4 cellular contexts compared by ENCODE assay signal in genomic region chr1:202862672-202863560, GRCh38.
TF ChIP-seq lines count a peak whose summit lies in the region.

No MANE protein-coding gene starts in this region.

TF ChIP-seq in SK-N-SH, 30 proteins besides CTCF, POLR2A, EP300 and RAD21 (continues in another document):
- TF ChIP-seq CHD2 (IDR thresholded peaks at IDR 0.05; ENCODE audit: low read length, partially characterized antibody) = no peak
- TF ChIP-seq REST (IDR thresholded peaks at IDR 0.05; ENCODE audit: low read depth, low read length) = no peak
- no peak for TF ChIP-seq FOSL2 (IDR thresholded peaks at IDR 0.05; ENCODE audit: borderline replicate concordance, low read depth)
- no peak for TF ChIP-seq MXI1 (IDR thresholded peaks at IDR 0.05; ENCODE audit: low read depth, low read length)
- TF ChIP-seq PBX3 (IDR thresholded peaks at IDR 0.05) = no peak
- TF ChIP-seq SMC3 (IDR thresholded peaks at IDR 0.05; ENCODE audit: low read depth, low read length) = no peak
- TF ChIP-seq USF2 (IDR thresholded peaks at IDR 0.05; ENCODE audit: borderline replicate concordance, low read depth, low read length) = no peak
- TF ChIP-seq MEF2A (IDR thresholded peaks at IDR 0.05; ENCODE audit: borderline replicate concordance, low read depth) = no peak

TF ChIP-seq in SK-N-SH treated with all-trans-retinoic acid at 6 μM for 48 hours, 23 proteins besides CTCF, POLR2A, EP300 and RAD21 (continues in another document):
- no peak for TF ChIP-seq SNAI2 (CRISPR knock-in tag; IDR thresholded peaks at IDR 0.05)
- no peak for TF ChIP-seq ISL1 (CRISPR knock-in tag; IDR thresholded peaks at IDR 0.05)
- no peak for TF ChIP-seq ZFP3 (CRISPR knock-in tag; IDR thresholded peaks at IDR 0.05)
- TF ChIP-seq CSDC2 (CRISPR knock-in tag; IDR thresholded peaks at IDR 0.05) = no peak
- no peak for TF ChIP-seq CSRNP3 (CRISPR knock-in tag; IDR thresholded peaks at IDR 0.05)
- no peak for TF ChIP-seq ZC3H10 (CRISPR knock-in tag; IDR thresholded peaks at IDR 0.05)
- no peak for TF ChIP-seq CREB5 (CRISPR knock-in tag; IDR thresholded peaks at IDR 0.05; ENCODE audit: low read depth)
- TF ChIP-seq RARB (CRISPR knock-in tag; IDR thresholded peaks at IDR 0.05) = no peak
- no peak for TF ChIP-seq PPARA (CRISPR knock-in tag; IDR thresholded peaks at IDR 0.05; ENCODE audit: borderline replicate concordance)
- no peak for TF ChIP-seq ZNF8 (CRISPR knock-in tag; IDR thresholded peaks at IDR 0.05)
- no peak for TF ChIP-seq POU6F1 (CRISPR knock-in tag; IDR thresholded peaks at IDR 0.05; ENCODE audit: borderline replicate concordance, low read depth)
- no peak for TF ChIP-seq GLIS3 (CRISPR knock-in tag; IDR thresholded peaks at IDR 0.05)

TF ChIP-seq in GM12878, 131 proteins besides CTCF, POLR2A, EP300 and RAD21:
- TF ChIP-seq KAT2A (conservative IDR thresholded peaks at IDR 0.05; ENCODE audit: control insufficient read depth, low read depth, low read length) (no peak), IRF5 (IDR thresholded peaks at IDR 0.05; ENCODE audit: borderline replicate concordance) (no peak), MYB (IDR thresholded peaks at IDR 0.05; ENCODE audit: borderline replicate concordance, low read depth, low read length) (no peak), PAX8 (IDR thresholded peaks at IDR 0.05) (no peak), ASH2L (IDR thresholded peaks at IDR 0.05; ENCODE audit: borderline replicate concordance, low read depth) (no peak), WRNIP1 (IDR thresholded peaks at IDR 0.05; ENCODE audit: borderline replicate concordance, low read depth, low read length) (no peak), NFIC (IDR thresholded peaks at IDR 0.05; ENCODE audit: low read depth, low read length) (no peak), RFX5 (IDR thresholded peaks at IDR 0.05; ENCODE audit: low read depth, low read length) (no peak), ZNF592 (IDR thresholded peaks at IDR 0.05) (no peak), TCF12 (IDR thresholded peaks at IDR 0.05; ENCODE audit: low read depth, low read length) (no peak), NRF1 (conservative IDR thresholded peaks at IDR 0.05; ENCODE audit: low read depth, low read length) (no peak), FOXM1 (IDR thresholded peaks at IDR 0.05; ENCODE audit: low read depth, low read length) (no peak), MYC (IDR thresholded peaks at IDR 0.05; ENCODE audit: insufficient read depth, insufficient read length, insufficient replicate concordance, low read length, severe bottlenecking) (no peak), IKZF1 (conservative IDR thresholded peaks at IDR 0.05) (no peak), SPI1 (IDR thresholded peaks at IDR 0.05; ENCODE audit: borderline replicate concordance, insufficient read depth, low read depth, low read length) (no peak), SREBF1 (IDR thresholded peaks at IDR 0.05; ENCODE audit: low read length) (no peak), IKZF2 (IDR thresholded peaks at IDR 0.05) (no peak)
TF ChIP-seq in GM12878: peak in this region for 0.

TF ChIP-seq in liver, 16 proteins besides CTCF, POLR2A, EP300 and RAD21:
- TF ChIP-seq TAF1 (conservative IDR thresholded peaks at IDR 0.05) (no peak), NR2F2 (IDR thresholded peaks at IDR 0.05) (peak; percentile 18), RXRA (IDR thresholded peaks at IDR 0.05) (peak in 1 of 2 donors; percentile 47), ZBTB33 (IDR thresholded peaks at IDR 0.05) (no peak), SP1 (IDR thresholded peaks at IDR 0.05) (peak; percentile 75), MAX (IDR thresholded peaks at IDR 0.05) (no peak), YY1 (IDR thresholded peaks at IDR 0.05) (no peak), GABPA (IDR thresholded peaks at IDR 0.05 in 1 of 2, conservative IDR thresholded peaks at IDR 0.05 in 1 of 2) (no peak), REST (IDR thresholded peaks at IDR 0.05) (no peak), HNF4G (IDR thresholded peaks at IDR 0.05) (peak; percentile 79), FOXA2 (IDR thresholded peaks at IDR 0.05) (no peak), JUND (IDR thresholded peaks at IDR 0.05) (peak in 1 of 2 donors; percentile 16), ATF3 (IDR thresholded peaks at IDR 0.05) (no peak), FOXA1 (IDR thresholded peaks at IDR 0.05) (no peak), HNF4A (conservative IDR thresholded peaks at IDR 0.05) (peak; percentile 93 to 95), EGR1 (IDR thresholded peaks at IDR 0.05; ENCODE audit: low read depth in 2 of 2) (no peak)
